In genomic region chr15:95446854-95447253, GRCh38 we compare ENCODE assay signal across 13 cellular contexts.
DNase-seq lines count a peak whose midpoint lies in the region; ATAC-seq and TF ChIP-seq lines count a peak whose summit lies in the region.
"Had no signal": no experiment of that assay in that cellular context is flagged by ENCODE, and none has a peak within 500 bp of the region (broad histone marks: within the 10 kb centered on the region; RNA-seq: fewer than 3 reads in every experiment).

No MANE protein-coding gene starts in this region.

- H3K9me3 ChIP-seq in CD8-positive, alpha-beta memory T cell (ENCODE audit: low read length) = no peaks in the 10 kb centered on the region
- H3K9me3 ChIP-seq: colonic mucosa, gastroesophageal sphincter had no signal

- POLR2A ChIA-PET in CD8-positive, alpha-beta memory T cell (lab: Charles Lee) = no interaction called here

- ATAC-seq in GM21786 (IDR thresholded peaks at IDR 0.05; ENCODE audit: unreplicated experiment) (peak; percentile 43), HG03095 (IDR thresholded peaks at IDR 0.05; ENCODE audit: unreplicated experiment) (no peak), GM18505 (IDR thresholded peaks at IDR 0.05; ENCODE audit: unreplicated experiment) (no peak)
- ATAC-seq: gastroesophageal sphincter, right cardiac atrium had no signal

- H3K27me3 ChIP-seq in CD8-positive, alpha-beta memory T cell (ENCODE audit: insufficient read depth, low read length, poor library complexity, severe bottlenecking) = no peaks in the 10 kb centered on the region
- H3K27me3 ChIP-seq: colonic mucosa, gastroesophageal sphincter had no signal

- H3K27me3 Mint-ChIP-seq in CD8-positive, alpha-beta memory T cell = peaks cover under 1 to 9% of the 10 kb centered on the region in 2 donors
- H3K27me3 Mint-ChIP-seq in immature natural killer cell (ENCODE audit: low read depth in 3 of 3) = peaks cover 6 to 10% (median 10%) of the 10 kb centered on the region in 3 donors

- H3K27ac ChIP-seq in CD8-positive, alpha-beta memory T cell (ENCODE audit: low read depth, low read length) = no peak overlapping the region
- H3K27ac ChIP-seq: colonic mucosa, gastroesophageal sphincter had no signal

- DNase-seq in CD8-positive, alpha-beta memory T cell = peak in 2 of 5 donors; percentile 69 to 72
- DNase-seq in SKM-1 (lab: John Stamatoyannopoulos, UW; ENCODE audit: unreplicated experiment) = peak; percentile 32
- DNase-seq in immature natural killer cell = peak; percentile 83 to 86 (median 84)
- DNase-seq in HuH-7 (ENCODE audit: low spot score) = no peak
- DNase-seq in NCI-H2107 (lab: John Stamatoyannopoulos, UW) = no peak
- DNase-seq: colonic mucosa, HCEC 1CT, right cardiac atrium, Right ventricle myocardium superior had no signal

- peak overlapping the region in 6 of 7 donors; percentile 38 to 76 (median 56) for H3K4me3 Mint-ChIP-seq in CD8-positive, alpha-beta memory T cell
- peak overlapping the region; percentile 48 to 71 (median 67) for H3K4me3 Mint-ChIP-seq in immature natural killer cell

- H3K36me3 Mint-ChIP-seq in CD8-positive, alpha-beta memory T cell = peaks cover 0 to 4% (median 0%) of the 10 kb centered on the region in 3 donors
- H3K36me3 Mint-ChIP-seq in immature natural killer cell = peaks cover 0 to 10% (median 0%) of the 10 kb centered on the region in 3 donors

- peak overlapping the region in 1 of 8 donors; percentile 16 for H3K27ac Mint-ChIP-seq in CD8-positive, alpha-beta memory T cell
- H3K27ac Mint-ChIP-seq in immature natural killer cell = peak overlapping the region; percentile 10 to 65 (median 26)

- no peak for TF ChIP-seq POLR2A in GM18505 (IDR thresholded peaks at IDR 0.05; ENCODE audit: borderline replicate concordance, extremely low read depth, insufficient read depth, insufficient read length)

- CTCF ChIA-PET in CD8-positive, alpha-beta memory T cell (lab: Charles Lee) = no interaction called here

- peaks cover 20 to 35% (median 22%) of the 10 kb centered on the region in 3 donors for H3K4me1 Mint-ChIP-seq in CD8-positive, alpha-beta memory T cell
- peaks cover 39 to 52% of the 10 kb centered on the region in 2 donors for H3K4me1 Mint-ChIP-seq in immature natural killer cell

- peaks cover 17% of the 10 kb centered on the region for H3K4me1 ChIP-seq in CD8-positive, alpha-beta memory T cell (ENCODE audit: insufficient read depth, low read length)
- H3K4me1 ChIP-seq: colonic mucosa had no signal

- peak overlapping the region; percentile 18 for H3K4me3 ChIP-seq in CD8-positive, alpha-beta memory T cell (ENCODE audit: low read length)
- H3K4me3 ChIP-seq: colonic mucosa, gastroesophageal sphincter had no signal

- no peaks in the 10 kb centered on the region for H3K9me3 Mint-ChIP-seq in CD8-positive, alpha-beta memory T cell
- peaks cover 0 to 7% (median 0%) of the 10 kb centered on the region in 6 donors for H3K9me3 Mint-ChIP-seq in immature natural killer cell

- no peaks in the 10 kb centered on the region for H3K36me3 ChIP-seq in CD8-positive, alpha-beta memory T cell (ENCODE audit: insufficient read depth, low read length)
- H3K36me3 ChIP-seq: colonic mucosa, gastroesophageal sphincter had no signal

Comparison
In these comparisons a context has a peak if more than half of its experiments do, and no peak if none do; other contexts are left out.
1. DNase-seq: peak in SKM-1 (single experiment) and immature natural killer cell (3 of 3); none in HuH-7 (single experiment) and NCI-H2107 (single experiment).